ENCODE assay signal across 20 cellular contexts in genomic region chr13:95426631-95427030, GRCh38.
A peak's percentile ranks its signal among the peaks of the same experiment; 100 is the strongest.
DNase-seq lines count a peak whose midpoint lies in the region; ATAC-seq and TF ChIP-seq lines count a peak whose summit lies in the region.
"Had no signal": no experiment of that assay in that cellular context is flagged by ENCODE, and none has a peak within 500 bp of the region (broad histone marks: within the 10 kb centered on the region; RNA-seq: fewer than 3 reads in every experiment).

No MANE protein-coding gene starts in this region.

- H3K36me3 ChIP-seq in BE2C (no peaks in the 10 kb centered on the region), parathyroid adenoma (ENCODE audit: control insufficient read depth, insufficient read depth, low read length) (no peaks in the 10 kb centered on the region)
- H3K36me3 ChIP-seq: BLaER1 had no signal

- no peak for TF ChIP-seq CTCF in BE2C (IDR thresholded peaks at IDR 0.05; ENCODE audit: low read depth, low read length)
- no peak for TF ChIP-seq CTCF in parathyroid adenoma (IDR thresholded peaks at IDR 0.05)

- DNase-seq in BE2C (peak; percentile 26), Caki2 (ENCODE audit: low read depth) (peak; percentile 43), amniotic epithelial cell (ENCODE audit: low read depth) (peak; percentile 27)
- DNase-seq: Caco-2; CD4-positive, CD25-positive, alpha-beta regulatory T cell; CD8-positive, alpha-beta T cell; DMS 273 treated with DMSO at 0.1 percent for 48 hours; DMS79; EL; GDM1; H9 had no signal

- no peaks in the 10 kb centered on the region for H3K79me2 ChIP-seq in parathyroid adenoma

- H3K4me3 Mint-ChIP-seq in stimulated activated memory B cell treated with anti-CD40 and anti-IgM and Interleukin-4, amounts not matched to agents 10 μg/mL and 1 μg/mL and 100 μg/mL, for 72 hours, result no peak overlapping the region
- H3K4me3 Mint-ChIP-seq: CD4-positive, CD25-positive, alpha-beta regulatory T cell; CD8-positive, alpha-beta T cell; GM23338; H9 had no signal

- H3K36me3 Mint-ChIP-seq in stimulated activated memory B cell treated with anti-CD40 and anti-IgM and Interleukin-4, amounts not matched to agents 10 μg/mL and 1 μg/mL and 100 μg/mL, for 72 hours, result no peaks in the 10 kb centered on the region
- H3K36me3 Mint-ChIP-seq: CD4-positive, CD25-positive, alpha-beta regulatory T cell; CD8-positive, alpha-beta T cell had no signal

- H3K4me2 ChIP-seq in parathyroid adenoma (ENCODE audit: low read length), result peak overlapping the region; percentile 18
- H3K4me2 ChIP-seq: BLaER1, GM23338 had no signal

- peaks cover 13% of the 10 kb centered on the region for H3K27me3 Mint-ChIP-seq in stimulated activated memory B cell treated with anti-CD40 and anti-IgM and Interleukin-4, amounts not matched to agents 10 μg/mL and 1 μg/mL and 100 μg/mL, for 72 hours

- no peak overlapping the region for H3K4me3 ChIP-seq in BE2C (ENCODE audit: low read depth, low read length)
- H3K4me3 ChIP-seq in parathyroid adenoma (ENCODE audit: low read depth, low read length), result peak overlapping the region; percentile 2
- H3K4me3 ChIP-seq: BLaER1, GM12878, GM23338 had no signal

- ATAC-seq in stimulated activated memory B cell treated with anti-CD40 and anti-IgM and Interleukin-4, amounts not matched to agents 10 μg/mL and 1 μg/mL and 100 μg/mL, for 72 hours, result no peak
- ATAC-seq in HG02571 (IDR thresholded peaks at IDR 0.05; ENCODE audit: unreplicated experiment) (no peak), HG03280 (IDR thresholded peaks at IDR 0.05; ENCODE audit: unreplicated experiment) (no peak)
- ATAC-seq: CD8-positive, alpha-beta T cell; GM12878; GM23338; HCT116 had no signal

- H3K4me1 ChIP-seq in BE2C (no peaks in the 10 kb centered on the region), parathyroid adenoma (peaks cover 3% of the 10 kb centered on the region)
- H3K4me1 ChIP-seq: BLaER1, Caco-2 had no signal

- in situ Hi-C loops in Caki2 (cut with HindIII; ENCODE audit: low pct_unique_long_range_greater_than_20kb, low sequenced_read_pairs), result no loop called here

- H3K9ac ChIP-seq in parathyroid adenoma, result no peak overlapping the region
- H3K9ac ChIP-seq: BLaER1 had no signal

- H3K27me3 ChIP-seq in BE2C (no peaks in the 10 kb centered on the region), parathyroid adenoma (ENCODE audit: control insufficient read depth, insufficient read depth, low read length) (no peaks in the 10 kb centered on the region)
- H3K27me3 ChIP-seq: BLaER1 had no signal

- H2AFZ ChIP-seq in parathyroid adenoma, result no peak overlapping the region
- H2AFZ ChIP-seq: GM23338 had no signal

- H3K4me1 Mint-ChIP-seq in stimulated activated memory B cell treated with anti-CD40 and anti-IgM and Interleukin-4, amounts not matched to agents 10 μg/mL and 1 μg/mL and 100 μg/mL, for 72 hours, result no peaks in the 10 kb centered on the region
- H3K4me1 Mint-ChIP-seq: CD4-positive, CD25-positive, alpha-beta regulatory T cell; GM23338; H9 had no signal

- H3K27ac ChIP-seq in parathyroid adenoma, result peak overlapping the region; percentile 32
- H3K27ac ChIP-seq: BLaER1, C4-2B had no signal

- peaks cover 3% of the 10 kb centered on the region for H3K9me3 Mint-ChIP-seq in stimulated activated memory B cell treated with anti-CD40 and anti-IgM and Interleukin-4, amounts not matched to agents 10 μg/mL and 1 μg/mL and 100 μg/mL, for 72 hours
- H3K9me3 Mint-ChIP-seq: CD8-positive, alpha-beta T cell; GM23338 had no signal

- H3K9me3 ChIP-seq in BE2C, result no peaks in the 10 kb centered on the region
- H3K9me3 ChIP-seq in parathyroid adenoma (ENCODE audit: control insufficient read depth, low read length), result no peaks in the 10 kb centered on the region
- H3K9me3 ChIP-seq: Caco-2 had no signal

- H3K27ac Mint-ChIP-seq in stimulated activated memory B cell treated with anti-CD40 and anti-IgM and Interleukin-4, amounts not matched to agents 10 μg/mL and 1 μg/mL and 100 μg/mL, for 72 hours, result no peak overlapping the region
- H3K27ac Mint-ChIP-seq: CD4-positive, CD25-positive, alpha-beta regulatory T cell; CD8-positive, alpha-beta T cell; GM23338; H9 had no signal
